Comparison of ENCODE assay signal across 11 cellular contexts in the genomic region with DNA sequence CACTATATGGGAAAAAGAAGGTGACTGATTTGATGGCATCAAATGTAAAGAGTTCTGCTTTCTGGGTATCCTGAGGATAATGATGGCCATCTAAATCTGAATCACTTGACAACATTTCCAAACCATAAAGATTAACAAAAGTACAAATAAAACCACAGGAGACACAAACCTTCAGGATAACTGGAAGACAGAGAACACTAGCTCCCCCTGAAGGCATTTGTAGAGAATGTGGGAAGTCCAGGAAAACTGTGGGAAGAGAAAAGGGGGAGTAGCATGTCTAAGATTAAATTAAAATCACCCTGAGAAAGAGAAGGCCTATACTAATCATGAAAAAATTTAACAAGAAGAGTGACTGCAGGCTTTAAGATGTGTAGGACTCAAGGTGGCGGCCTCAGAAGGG.
A peak's percentile ranks its signal among the peaks of the same experiment; 100 is the strongest.
DNase-seq lines count a peak whose midpoint lies in the region; TF ChIP-seq lines count a peak whose summit lies in the region.
"Had no signal": no experiment of that assay in that cellular context is flagged by ENCODE, and none has a peak within 500 bp of the region (broad histone marks: within the 10 kb centered on the region; RNA-seq: fewer than 3 reads in every experiment).

No MANE protein-coding gene starts in this region.

- no peaks in the 10 kb centered on the region for H3K9me3 Mint-ChIP-seq in nephron progenitor cell

- H3K4me1 ChIP-seq in colonic mucosa = no peaks in the 10 kb centered on the region
- H3K4me1 ChIP-seq: prostate gland had no signal

- no peaks in the 10 kb centered on the region for H3K27me3 ChIP-seq in colonic mucosa

- DNase-seq in DMS114 treated with DMSO at 0.1 percent for 48 hours (lab: John Stamatoyannopoulos, UW; ENCODE audit: unreplicated experiment) (peak; percentile 14), NCI-H2227 (lab: John Stamatoyannopoulos, UW; ENCODE audit: unreplicated experiment) (peak; percentile 21), dermis microvascular lymphatic vessel endothelial cell (ENCODE audit: low read depth in 2 of 2) (peak; percentile 11 to 39), nephron progenitor cell (no peak), HK-2 (ENCODE audit: unreplicated experiment) (no peak), NCI-H1105 (lab: John Stamatoyannopoulos, UW) (no peak), GDM1 (lab: John Stamatoyannopoulos, UW) (no peak), colonic mucosa (no peak)
- DNase-seq: stimulated activated naive CD4-positive, alpha-beta T cell; T-cell had no signal

- H3K36me3 ChIP-seq in colonic mucosa = no peaks in the 10 kb centered on the region
- H3K36me3 ChIP-seq: prostate gland had no signal

- no peak overlapping the region for H3K27ac ChIP-seq in colonic mucosa
- H3K27ac ChIP-seq: prostate gland had no signal

- TF ChIP-seq CTCF in nephron progenitor cell (IDR thresholded peaks at IDR 0.05) (peak; percentile 47), colonic mucosa (IDR thresholded peaks at IDR 0.05) (no peak)

- H3K4me3 ChIP-seq in colonic mucosa = no peak overlapping the region
- H3K4me3 ChIP-seq: prostate gland had no signal

- H3K9me3 ChIP-seq in colonic mucosa = no peaks in the 10 kb centered on the region
- H3K9me3 ChIP-seq: prostate gland had no signal

- no peaks in the 10 kb centered on the region for H3K4me1 Mint-ChIP-seq in nephron progenitor cell
- H3K4me1 Mint-ChIP-seq: T-cell had no signal

- H3K4me3 Mint-ChIP-seq in nephron progenitor cell = no peak overlapping the region
- H3K4me3 Mint-ChIP-seq: T-cell had no signal

- H3K27me3 Mint-ChIP-seq in nephron progenitor cell (ENCODE audit: low read depth, poor library complexity) = peaks cover 3% of the 10 kb centered on the region
- H3K27me3 Mint-ChIP-seq: T-cell had no signal

- no peaks in the 10 kb centered on the region for H3K36me3 Mint-ChIP-seq in nephron progenitor cell (ENCODE audit: low read depth)
- H3K36me3 Mint-ChIP-seq: T-cell had no signal

- intact Hi-C loops in colonic mucosa (cut with DNase I) = no loop called here

- no peak overlapping the region for H3K27ac Mint-ChIP-seq in nephron progenitor cell
- H3K27ac Mint-ChIP-seq: T-cell had no signal

- H3K9ac ChIP-seq in colonic mucosa (ENCODE audit: low read depth in 2 of 2, low read length in 2 of 2) = no peak overlapping the region

Comparison
In these comparisons a context has a peak if more than half of its experiments do, and no peak if none do; other contexts are left out.
1. DNase-seq: peak in DMS114 treated with DMSO at 0.1 percent for 48 hours (single experiment), NCI-H2227 (single experiment) and dermis microvascular lymphatic vessel endothelial cell (2 of 2); none in nephron progenitor cell (single experiment), HK-2 (single experiment), NCI-H1105 (single experiment), GDM1 (single experiment) and colonic mucosa (single experiment).